1 cellular context compared by ENCODE assay signal in the genomic region with DNA sequence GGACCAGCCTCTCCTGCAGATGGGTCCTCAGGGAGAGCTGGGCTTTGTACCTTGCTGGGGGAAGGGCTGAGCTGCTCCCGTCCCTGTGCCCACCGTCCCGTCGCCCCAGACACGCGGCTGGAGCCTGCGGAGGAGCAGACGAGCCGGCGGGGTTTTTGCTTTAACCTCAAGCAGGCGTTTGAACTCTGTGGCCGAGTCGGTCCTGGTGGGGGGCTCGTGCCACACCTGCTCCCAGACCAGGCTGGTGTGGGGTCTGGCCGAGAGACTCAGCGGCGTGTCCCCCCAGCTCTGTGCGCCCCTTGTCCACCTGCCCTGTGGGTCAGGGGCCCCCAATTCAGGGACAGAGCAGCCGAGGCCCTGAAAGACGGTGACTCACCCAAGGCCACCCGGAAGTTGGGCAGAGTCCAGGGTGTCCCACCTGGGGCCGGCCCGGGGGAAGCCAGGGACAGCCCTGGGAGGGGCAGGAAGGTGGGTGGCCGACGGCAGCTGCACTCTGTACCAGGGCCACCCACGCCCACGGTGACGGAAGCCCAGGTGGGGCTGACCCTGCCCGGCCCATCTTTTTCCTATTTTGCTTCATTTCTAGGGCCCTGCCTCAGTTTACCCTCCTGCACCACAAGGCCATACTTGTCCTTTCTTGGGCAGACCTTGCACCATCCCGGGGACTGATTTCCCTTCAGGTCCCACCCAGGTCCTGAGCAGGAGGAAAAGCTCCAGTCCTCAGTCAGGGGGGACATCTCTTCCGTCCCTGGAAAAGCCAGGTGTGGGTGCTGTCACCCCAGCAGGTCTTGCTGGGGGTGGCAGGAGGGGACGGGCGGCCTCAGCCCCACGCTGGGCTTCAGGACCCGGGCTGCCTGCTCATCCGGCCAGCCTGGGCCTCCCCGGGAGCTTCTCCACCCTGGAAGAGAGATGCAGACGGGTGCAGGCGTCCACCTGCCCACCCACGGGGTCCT.
TF ChIP-seq lines count a peak whose summit lies in the region.

No MANE protein-coding gene starts in this region.

TF ChIP-seq in HEK293, 187 proteins besides CTCF, POLR2A, EP300 and RAD21:
- TF ChIP-seq ZNF76 (tag by site-specific recombination; IDR thresholded peaks at IDR 0.05; ENCODE audit: borderline replicate concordance, low read depth) = no peak
- no peak for TF ChIP-seq TCF7L2 (IDR thresholded peaks at IDR 0.05; ENCODE audit: borderline replicate concordance, low read depth, low read length)
- TF ChIP-seq KLF1 (tag by site-specific recombination; IDR thresholded peaks at IDR 0.05) = peak; percentile 52
- no peak for TF ChIP-seq KLF10 (tag by site-specific recombination; IDR thresholded peaks at IDR 0.05)
- TF ChIP-seq ZEB2 (tag by site-specific recombination; IDR thresholded peaks at IDR 0.05) = 0 out of 2 replicates have a peak, but pooled peaks have one; percentile 12
- TF ChIP-seq GLIS1 (tag by site-specific recombination; IDR thresholded peaks at IDR 0.05) = peak; percentile 29; the same call in 1 of the 2 replicates
- peak; percentile 24; the same call in 1 of the 2 replicates for TF ChIP-seq SP2 (tag by site-specific recombination; IDR thresholded peaks at IDR 0.05)
- peak; percentile 6; the same call in 1 of the 2 replicates for TF ChIP-seq GLIS2 (tag by site-specific recombination; IDR thresholded peaks at IDR 0.05)
- TF ChIP-seq, protein P1, sequence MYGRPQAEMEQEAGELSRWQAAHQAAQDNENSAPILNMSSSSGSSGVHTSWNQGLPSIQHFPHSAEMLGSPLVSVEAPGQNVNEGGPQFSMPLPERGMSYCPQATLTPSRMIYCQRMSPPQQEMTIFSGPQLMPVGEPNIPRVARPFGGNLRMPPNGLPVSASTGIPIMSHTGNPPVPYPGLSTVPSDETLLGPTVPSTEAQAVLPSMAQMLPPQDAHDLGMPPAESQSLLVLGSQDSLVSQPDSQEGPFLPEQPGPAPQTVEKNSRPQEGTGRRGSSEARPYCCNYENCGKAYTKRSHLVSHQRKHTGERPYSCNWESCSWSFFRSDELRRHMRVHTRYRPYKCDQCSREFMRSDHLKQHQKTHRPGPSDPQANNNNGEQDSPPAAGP (tag by site-specific recombination; IDR thresholded peaks at IDR 0.05) = 0 out of 2 replicates have a peak, but pooled peaks have one; percentile 44
